In the genomic region with DNA sequence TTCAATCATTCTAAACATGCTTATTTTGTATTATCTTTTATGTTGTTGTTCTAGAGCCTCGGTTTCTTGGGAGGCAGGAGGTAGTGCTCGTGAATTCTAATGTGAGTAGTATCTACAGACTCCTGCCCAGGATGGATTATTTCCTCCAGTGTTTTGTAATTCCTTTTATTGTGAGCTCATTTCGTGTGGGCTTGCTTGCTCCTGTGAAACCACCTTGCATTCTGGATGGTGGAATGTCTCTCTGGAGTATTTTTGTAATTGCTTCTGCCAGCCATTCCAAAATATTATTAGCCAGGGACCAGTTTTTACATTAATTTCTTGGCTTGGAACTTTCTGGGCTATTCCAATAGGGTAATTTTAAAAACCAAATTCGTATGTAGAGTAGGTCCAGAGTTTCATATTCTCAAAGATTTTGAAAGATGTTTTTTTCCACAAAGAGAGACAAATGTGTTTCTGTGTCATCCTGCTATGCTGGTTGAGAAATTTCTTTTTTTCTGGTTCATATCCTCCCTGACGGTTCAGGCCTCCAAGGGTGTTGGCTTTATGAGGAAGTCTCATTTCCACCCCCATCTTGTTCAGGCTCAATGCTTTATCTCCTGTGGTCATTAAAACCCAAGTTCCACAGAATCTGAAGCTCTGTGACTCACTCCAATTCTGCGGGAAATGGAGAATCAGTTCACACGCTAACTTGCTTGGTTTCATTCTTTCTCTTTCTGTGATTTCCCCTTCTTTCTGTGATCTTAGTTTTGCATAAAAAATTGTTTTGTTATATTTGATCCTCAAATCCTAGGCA, we compare ENCODE assay signal across 9 cellular contexts. TPM values are rescaled to one million over a fixed set of nuclear protein-coding genes. Genes with fewer than 3 reads are reported as not detected.
DNase-seq lines count a peak whose midpoint lies in the region; FAIRE-seq and TF ChIP-seq lines count a peak whose summit lies in the region.
"Had no signal": no experiment of that assay in that cellular context is flagged by ENCODE, and none has a peak within 500 bp of the region (broad histone marks: within the 10 kb centered on the region; RNA-seq: fewer than 3 reads in every experiment).

No MANE protein-coding gene starts in this region.

- POLR2A ChIA-PET in endothelial cell of umbilical vein (lab: Charles Lee), result no interaction called here

- no peaks in the 10 kb centered on the region for H4K20me1 ChIP-seq in endothelial cell of umbilical vein (replicated peaks; ENCODE audit: control insufficient read depth, extremely low read depth, insufficient read depth, low read length)

- H3K4me1 ChIP-seq in endothelial cell of umbilical vein (ENCODE audit: control insufficient read depth, extremely low read depth, insufficient read depth, low read length), result peaks cover 9% of the 10 kb centered on the region
- peaks cover 27% of the 10 kb centered on the region for H3K4me1 ChIP-seq in skeletal muscle satellite cell (ENCODE audit: control insufficient read depth, insufficient read depth, low read length)

- TF ChIP-seq CTCF in GM13976 (IDR thresholded peaks at IDR 0.05; ENCODE audit: borderline replicate concordance, control extremely low read depth, extremely low read depth, insufficient read depth, missing control alignments), result no peak
- TF ChIP-seq CTCF in endothelial cell of umbilical vein (IDR thresholded peaks at IDR 0.05; ENCODE audit: extremely low read depth in 1 of 2, insufficient read depth in 1 of 2, low read depth in 1 of 2, low read length in 2 of 2), result no peak

- no peak for TF ChIP-seq POLR2A in endothelial cell of umbilical vein (IDR thresholded peaks at IDR 0.05; ENCODE audit: low read depth, low read length)

- CTCF ChIA-PET in endothelial cell of umbilical vein (lab: Charles Lee), result interaction anchor here (1.1 to 1.8 kb wide), 4 partner anchors 10 to 92 kb away, joined by 3 to 5 read pairs (median 4); no protein-coding TSS in a partner anchor

- peak overlapping the region; percentile 49 for H2AFZ ChIP-seq in endothelial cell of umbilical vein (ENCODE audit: low read depth, low read length)

- DNase-seq in GM13976 (ENCODE audit: low spot score), result peak; percentile 13
- peak; percentile 20 for DNase-seq in NOMO-1 treated with dmso at 0.1 percent for 144 hours (lab: John Stamatoyannopoulos, UW; ENCODE audit: unreplicated experiment)
- peak; percentile 34 for DNase-seq in endothelial cell of umbilical vein (ENCODE audit: low read depth, low spot score)
- DNase-seq in NCI-H187 treated with DMSO at 0.1 percent for 48 hours (lab: John Stamatoyannopoulos, UW), result no peak
- DNase-seq in NCI-H2029 (lab: John Stamatoyannopoulos, UW), result no peak
- no peak for DNase-seq in central memory CD4-positive, alpha-beta T cell
- no peak for DNase-seq in NCI-H187 (lab: John Stamatoyannopoulos, UW)
- DNase-seq: NCI-H1436 had no signal

- no peak overlapping the region for H3K27ac ChIP-seq in endothelial cell of umbilical vein (ENCODE audit: insufficient read depth, low read depth, low read length)

- in situ Hi-C loops in GM13976 (cut with MboI; ENCODE audit: low sequenced_read_pairs, unreplicated experiment), result no loop called here

- BruUV-seq in endothelial cell of umbilical vein (replicated peaks; lab: Mats Ljungman, UMichigan), result no TSS peak

- no peak for FAIRE-seq in endothelial cell of umbilical vein (lab: Jason Lieb, UNC)

- intact Hi-C loops in endothelial cell of umbilical vein (cut with micrococcal nuclease), result no loop called here

- no peaks in the 10 kb centered on the region for H3K9me3 ChIP-seq in endothelial cell of umbilical vein (replicated peaks; ENCODE audit: control insufficient read depth, insufficient read depth, low read length)
- no peaks in the 10 kb centered on the region for H3K9me3 ChIP-seq in skeletal muscle satellite cell (replicated peaks; ENCODE audit: low read length)

- H3K36me3 ChIP-seq in endothelial cell of umbilical vein (ENCODE audit: control insufficient read depth in 2 of 2, extremely low read depth in 1 of 2, insufficient read depth in 2 of 2, low read length in 2 of 2) (no peaks in the 10 kb centered on the region), skeletal muscle satellite cell (ENCODE audit: insufficient read depth, low read length) (no peaks in the 10 kb centered on the region)

- H3K4me2 ChIP-seq in endothelial cell of umbilical vein (ENCODE audit: insufficient read depth, low read length), result no peak overlapping the region
- H3K4me2 ChIP-seq in skeletal muscle satellite cell (ENCODE audit: low read length), result peak overlapping the region; percentile 54

- H3K27me3 ChIP-seq in endothelial cell of umbilical vein (ENCODE audit: control insufficient read depth in 2 of 2, insufficient read depth in 2 of 2, low read length in 2 of 2) (peaks cover 0 to 1% of the 10 kb centered on the region in 2 experiments), skeletal muscle satellite cell (ENCODE audit: control insufficient read depth, insufficient read depth, low read length) (no peaks in the 10 kb centered on the region)

- H3K79me2 ChIP-seq in endothelial cell of umbilical vein (ENCODE audit: control insufficient read depth, insufficient read depth, low read length), result no peaks in the 10 kb centered on the region

- no peak overlapping the region for H3K4me3 ChIP-seq in endothelial cell of umbilical vein (replicated peaks in 1 of 3; ENCODE audit: insufficient read depth in 1 of 3, low read depth in 1 of 3, low read length in 3 of 3)
- peak overlapping the region; percentile 17 for H3K4me3 ChIP-seq in skeletal muscle satellite cell (ENCODE audit: low read length)

- dilution Hi-C loops in endothelial cell of umbilical vein (cut with MboI; ENCODE audit: extremely low pct_ligation_motif_present, low sequenced_read_pairs), result no loop called here

- H3K9ac ChIP-seq in endothelial cell of umbilical vein (replicated peaks; ENCODE audit: extremely low read depth, insufficient read depth, low read length) (no peak overlapping the region), skeletal muscle satellite cell (ENCODE audit: low read depth, low read length) (peak overlapping the region; percentile 59)

- no peaks in the 10 kb centered on the region for H3K9me1 ChIP-seq in endothelial cell of umbilical vein (replicated peaks; ENCODE audit: control insufficient read depth, extremely low read depth, insufficient read depth, low read length)

TF ChIP-seq in endothelial cell of umbilical vein, 7 proteins besides CTCF, POLR2A, EP300 and RAD21:
- no peak for TF ChIP-seq EZH2 (IDR thresholded peaks at IDR 0.05; ENCODE audit: borderline replicate concordance, low read depth, low read length, severe bottlenecking)
- TF ChIP-seq FOS (IDR thresholded peaks at IDR 0.05; ENCODE audit: borderline replicate concordance, insufficient read depth, low read length), result peak; percentile 46

RNA-seq across cellular contexts. Expression of a gene that starts 41.7 kb away (rescaled TPM):
- total RNA-seq in endothelial cell of umbilical vein, result 307 and 313 TPM in 2 replicates
- polyA plus RNA-seq in endothelial cell of umbilical vein, result 136 and 148 TPM in 2 replicates
- 186 and 212 TPM in 2 replicates for polyA plus RNA-seq in endothelial cell of umbilical vein (2011; cell fraction: cytosol; rRNA removed)
- 346 and 400 TPM in 2 replicates for polyA plus RNA-seq in endothelial cell of umbilical vein (2011; cell fraction: nucleus; rRNA removed)
- polyA plus RNA-seq in endothelial cell of umbilical vein (2012), result 259 and 283 TPM in 2 replicates
- 325 and 347 TPM in 2 replicates for polyA minus RNA-seq in endothelial cell of umbilical vein
- 28.8 TPM for polyA minus RNA-seq in endothelial cell of umbilical vein (2011; cell fraction: cytosol; rRNA and poly(A)+ RNA removed)
- polyA minus RNA-seq in endothelial cell of umbilical vein (2011; cell fraction: nucleus; rRNA and poly(A)+ RNA removed), result 320 and 528 TPM in 2 replicates
- 101 and 103 TPM in 2 replicates for total RNA-seq in skeletal muscle satellite cell (2012; rRNA removed)

Comparison
In these comparisons a context has a peak if more than half of its experiments do, and no peak if none do; other contexts are left out.
1. DNase-seq: peak in GM13976 (single experiment), NOMO-1 treated with dmso at 0.1 percent for 144 hours (single experiment) and endothelial cell of umbilical vein (single experiment); none in NCI-H187 treated with DMSO at 0.1 percent for 48 hours (single experiment), NCI-H2029 (single experiment), central memory CD4-positive, alpha-beta T cell (single experiment) and NCI-H187 (0 of 2).